ENCODE assay signal across 8 cellular contexts in genomic region chr2:96536445-96537065, GRCh38. TPM values are rescaled to one million over a fixed set of nuclear protein-coding genes. Genes with fewer than 3 reads are reported as not detected.
DNase-seq lines count a peak whose midpoint lies in the region; ATAC-seq and TF ChIP-seq lines count a peak whose summit lies in the region.

Gene ARID5A (plus strand): TSS chr2:96536752. CDS start chr2:96536827, 75 bp downstream.

- H3K9me3 ChIP-seq in mucosa of rectum (ENCODE audit: control insufficient read depth in 2 of 2, low read length in 2 of 2): no peaks in the 10 kb centered on the region

- peaks cover 51 to 65% of the 10 kb centered on the region in 2 donors for H3K4me1 ChIP-seq in mucosa of rectum (ENCODE audit: control insufficient read depth in 2 of 2, insufficient read depth in 2 of 2, low read length in 2 of 2)

- peak; percentile 49 for ATAC-seq in GM21515 (IDR thresholded peaks at IDR 0.05; ENCODE audit: unreplicated experiment)

- no peaks in the 10 kb centered on the region for H3K36me3 ChIP-seq in mucosa of rectum (ENCODE audit: control insufficient read depth in 2 of 2, insufficient read depth in 2 of 2, low read length in 2 of 2)

- DNase-seq in DMS114 treated with DMSO at 0.1 percent for 48 hours (lab: John Stamatoyannopoulos, UW; ENCODE audit: unreplicated experiment) (peak; percentile 76), HuH-7.5 (ENCODE audit: low spot score) (peak; percentile 98), OCI-M2 (lab: John Stamatoyannopoulos, UW; ENCODE audit: unreplicated experiment) (peak; percentile 14), activated T-cell treated with anti-CD3 and anti-CD28 coated beads for 24 hours (ENCODE audit: low read depth) (peak; percentile 89), epithelial cell of proximal tubule (ENCODE audit: low read depth) (no peak)
- peak; percentile 83 to 88 for DNase-seq in stimulated activated CD8-positive, alpha-beta memory T cell treated with anti-CD3 and anti-CD28 coated beads, Interleukin-4, amount 100 ng/mL, for 4 hours (ENCODE audit: low read depth in 2 of 2, low spot score in 1 of 2)

- H3K27ac ChIP-seq in mucosa of rectum (ENCODE audit: low read depth in 2 of 2, low read length in 2 of 2): peak within 1 kb of the TSS; percentile 89 to 92

- peak within 1 kb of the TSS; percentile 72 to 81 for H3K9ac ChIP-seq in mucosa of rectum (ENCODE audit: low read depth in 1 of 2, low read length in 2 of 2)

- H3K4me3 ChIP-seq in epithelial cell of proximal tubule (ENCODE audit: low read depth, low read length) (peak within 1 kb of the TSS; percentile 74), mucosa of rectum (ENCODE audit: low read length in 2 of 2) (peak within 1 kb of the TSS; percentile 73 to 80)

- peak; percentile 25 for TF ChIP-seq CTCF in epithelial cell of proximal tubule (conservative IDR thresholded peaks at IDR 0.05; ENCODE audit: low read depth, low read length)

- peaks cover 0 to 3% of the 10 kb centered on the region in 2 donors for H3K27me3 ChIP-seq in mucosa of rectum (ENCODE audit: control insufficient read depth in 2 of 2, insufficient read depth in 2 of 2, low read length in 2 of 2)

RNA-seq across cellular contexts. Expression of gene ARID5A, which starts in this region (rescaled TPM):
- total RNA-seq in epithelial cell of proximal tubule: 19.9 and 20.8 TPM in 2 replicates
